Comparison of ENCODE assay signal across 8 cellular contexts in genomic region chr7:4745971-4746919, GRCh38. TPM values are rescaled to one million over a fixed set of nuclear protein-coding genes. Genes with fewer than 3 reads are reported as not detected.
DNase-seq lines count a peak whose midpoint lies in the region; ATAC-seq lines count a peak whose summit lies in the region.

No MANE protein-coding gene starts in this region.

- H3K36me3 ChIP-seq in CD8-positive, alpha-beta memory T cell (ENCODE audit: insufficient read depth, low read length): no peaks in the 10 kb centered on the region

- H3K4me3 ChIP-seq in CD8-positive, alpha-beta memory T cell (ENCODE audit: low read length): peak overlapping the region; percentile 58
- H3K4me3 ChIP-seq in skin epidermis: peak overlapping the region in 5 of 7 experiments; percentile 2 to 22 (median 5)

- H3K36me3 Mint-ChIP-seq in CD8-positive, alpha-beta memory T cell: peaks cover 2 to 39% (median 9%) of the 10 kb centered on the region in 3 donors
- peaks cover 5% of the 10 kb centered on the region for H3K36me3 Mint-ChIP-seq in IgD-negative memory B cell
- H3K36me3 Mint-ChIP-seq in activated T-cell treated with anti-CD3 and anti-CD28 coated beads, Interleukin-2, amount 50 U/mL, for 72 hours (ENCODE audit: insufficient read depth in 2 of 2): peaks cover 3 to 30% of the 10 kb centered on the region in 2 donors

- peak overlapping the region; percentile 86 to 98 (median 94) for H3K27ac Mint-ChIP-seq in CD8-positive, alpha-beta memory T cell
- peak overlapping the region; percentile 87 to 97 (median 96) for H3K27ac Mint-ChIP-seq in IgD-negative memory B cell
- peak overlapping the region; percentile 95 for H3K27ac Mint-ChIP-seq in activated T-cell treated with anti-CD3 and anti-CD28 coated beads, Interleukin-2, amount 50 U/mL, for 72 hours

- H3K27ac ChIP-seq in CD8-positive, alpha-beta memory T cell (ENCODE audit: low read depth, low read length): peak overlapping the region; percentile 93
- peak overlapping the region in 20 of 21 experiments; percentile 75 to 97 (median 88) for H3K27ac ChIP-seq in skin epidermis

- peak in 2 of 5 donors; percentile 22 to 49 for DNase-seq in CD8-positive, alpha-beta memory T cell
- peak; percentile 30 to 47 for DNase-seq in activated T-cell treated with anti-CD3 and anti-CD28 coated beads, Interleukin-2, amount 50 U/mL, for 72 hours
- peak; percentile 70 for DNase-seq in glomerular visceral epithelial cell (ENCODE audit: extremely low spot score)
- no peak for DNase-seq in stimulated activated CD4-positive, alpha-beta T cell treated with anti-CD3 and anti-CD28 coated beads, Interleukin-12 subunit alpha, Interleukin-12 subunit beta, amount 100 ng/mL, for 4 hours
- no peak for DNase-seq in RKO (ENCODE audit: low spot score)

- POLR2A ChIA-PET in CD8-positive, alpha-beta memory T cell (lab: Charles Lee): interaction anchor here (1.0 to 1.4 kb wide), 2 partner anchors 29 to 104 kb away, joined by 3 to 5 read pairs; partner anchors contain the start of gene AP5Z1

- H3K4me1 ChIP-seq in CD8-positive, alpha-beta memory T cell (ENCODE audit: insufficient read depth, low read length): peaks cover 41% of the 10 kb centered on the region

- H3K4me3 Mint-ChIP-seq in CD8-positive, alpha-beta memory T cell: peak overlapping the region; percentile 76 to 91 (median 83)
- peak overlapping the region; percentile 80 to 93 (median 88) for H3K4me3 Mint-ChIP-seq in IgD-negative memory B cell
- H3K4me3 Mint-ChIP-seq in activated T-cell treated with anti-CD3 and anti-CD28 coated beads, Interleukin-2, amount 50 U/mL, for 72 hours: peak overlapping the region; percentile 91 to 96

- peak in 1 of 2 donors; percentile 34 for ATAC-seq in activated T-cell treated with anti-CD3 and anti-CD28 coated beads, Interleukin-2, amount 50 U/mL, for 72 hours (replicated peaks in 1 of 2)
- ATAC-seq in HG03175 (IDR thresholded peaks at IDR 0.05; ENCODE audit: unreplicated experiment): no peak

- H3K27me3 ChIP-seq in CD8-positive, alpha-beta memory T cell (ENCODE audit: insufficient read depth, low read length, poor library complexity, severe bottlenecking): no peaks in the 10 kb centered on the region

- CTCF ChIA-PET in CD8-positive, alpha-beta memory T cell (lab: Charles Lee): interaction anchor here (0.7 to 1.8 kb wide), 6 partner anchors 9 to 136 kb away, joined by 3 to 7 read pairs (median 4); no protein-coding TSS in a partner anchor

- no peaks in the 10 kb centered on the region for H3K9me3 ChIP-seq in CD8-positive, alpha-beta memory T cell (ENCODE audit: low read length)

- H3K27me3 Mint-ChIP-seq in CD8-positive, alpha-beta memory T cell: no peaks in the 10 kb centered on the region
- H3K27me3 Mint-ChIP-seq in IgD-negative memory B cell: no peaks in the 10 kb centered on the region
- no peaks in the 10 kb centered on the region for H3K27me3 Mint-ChIP-seq in activated T-cell treated with anti-CD3 and anti-CD28 coated beads, Interleukin-2, amount 50 U/mL, for 72 hours (ENCODE audit: low read depth)

- peaks cover 42 to 68% (median 61%) of the 10 kb centered on the region in 3 donors for H3K4me1 Mint-ChIP-seq in CD8-positive, alpha-beta memory T cell
- peaks cover 28 to 36% (median 29%) of the 10 kb centered on the region in 3 donors for H3K4me1 Mint-ChIP-seq in IgD-negative memory B cell
- H3K4me1 Mint-ChIP-seq in activated T-cell treated with anti-CD3 and anti-CD28 coated beads, Interleukin-2, amount 50 U/mL, for 72 hours (ENCODE audit: low read depth): peaks cover 68% of the 10 kb centered on the region

- H3K9me3 Mint-ChIP-seq in CD8-positive, alpha-beta memory T cell: no peaks in the 10 kb centered on the region
- H3K9me3 Mint-ChIP-seq in IgD-negative memory B cell: no peaks in the 10 kb centered on the region
- H3K9me3 Mint-ChIP-seq in activated T-cell treated with anti-CD3 and anti-CD28 coated beads, Interleukin-2, amount 50 U/mL, for 72 hours: no peaks in the 10 kb centered on the region

RNA-seq across cellular contexts. Expression of gene AP5Z1, which starts 29.2 kb away (rescaled TPM):
- total RNA-seq in CD8-positive, alpha-beta memory T cell: 10 to 100 TPM; 47.8 to 49.8 TPM
- polyA plus RNA-seq in CD8-positive, alpha-beta memory T cell: 38.9 TPM
- 37.7 TPM for polyA plus RNA-seq in IgD-negative memory B cell
- 10 to 100 TPM; 38.1 to 39.0 TPM for total RNA-seq in activated T-cell treated with anti-CD3 and anti-CD28 coated beads, Interleukin-2, amount 50 U/mL, for 72 hours

Comparison
In these comparisons a context has a peak if more than half of its experiments do, and no peak if none do; other contexts are left out.
1. DNase-seq: peak in activated T-cell treated with anti-CD3 and anti-CD28 coated beads, Interleukin-2, amount 50 U/mL, for 72 hours (2 of 2) and glomerular visceral epithelial cell (single experiment); none in stimulated activated CD4-positive, alpha-beta T cell treated with anti-CD3 and anti-CD28 coated beads, Interleukin-12 subunit alpha, Interleukin-12 subunit beta, amount 100 ng/mL, for 4 hours (single experiment) and RKO (single experiment).
2. Peak in every context shown above with its lines, with median percentiles within 50 percentile points of each other: H3K27ac Mint-ChIP-seq and H3K4me3 Mint-ChIP-seq.